ENCODE assay signal across 9 cellular contexts in the genomic region with DNA sequence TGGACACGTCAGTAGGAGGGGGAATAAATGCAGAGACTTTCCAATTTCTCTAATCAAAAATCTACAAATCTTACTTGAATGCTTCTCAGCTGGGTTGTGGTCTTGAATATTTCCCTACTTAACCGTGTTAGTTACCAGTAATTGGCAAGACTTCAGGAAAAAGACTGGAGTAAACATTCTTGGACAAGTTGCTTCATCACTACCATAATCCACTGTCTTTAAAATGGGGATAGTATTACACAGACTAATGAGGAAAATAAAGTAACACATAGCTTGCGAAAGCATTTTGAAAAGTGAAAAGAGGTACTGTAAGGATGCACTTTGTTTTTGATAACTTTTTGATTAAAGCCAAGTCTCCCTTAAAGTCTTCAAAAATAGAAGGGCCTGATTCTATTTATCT. TPM values are rescaled to one million over a fixed set of nuclear protein-coding genes. Genes with fewer than 3 reads are reported as not detected.
"Had no signal": no experiment of that assay in that cellular context is flagged by ENCODE, and none has a peak within 500 bp of the region (broad histone marks: within the 10 kb centered on the region; RNA-seq: fewer than 3 reads in every experiment).

No MANE protein-coding gene starts in this region.

- H3K36me3 ChIP-seq: HAP-1 had no signal

- H3K4me3 ChIP-seq: GM23338, HAP-1, K562 had no signal

- H3K4me1 ChIP-seq: HAP-1 had no signal

- H2AFZ ChIP-seq: GM23338 had no signal

- DNase-seq: H7, HFFc6, IMR-90 had no signal

- H3K4me2 ChIP-seq: GM23338 had no signal

- ATAC-seq: GM23338, HCT116, K562 had no signal

- H3K9me3 ChIP-seq: HAP-1 had no signal

RNA-seq across cellular contexts. Expression of gene MYH1, which starts 18.4 kb away (rescaled TPM):
- total RNA-seq: GM23338, H4, H7, HFFc6, HT-29, IMR-90, K562 had no signal
- polyA plus RNA-seq: GM23338, IMR-90, K562 had no signal

RNA-seq across cellular contexts. Expression of gene MYH4, which starts 30.6 kb away (rescaled TPM):
- total RNA-seq: GM23338, H4, H7, HFFc6, HT-29, IMR-90, K562 had no signal
- polyA plus RNA-seq: GM23338, IMR-90, K562 had no signal

RNA-seq across cellular contexts. Expression of gene MYH2, which starts 49.5 kb away (rescaled TPM):
- total RNA-seq: H4, HT-29, IMR-90, K562 had no signal
- polyA plus RNA-seq: IMR-90, K562 had no signal
